Comparison of ENCODE assay signal across 9 cellular contexts in genomic region chr6:37083243-37084138, GRCh38.
DNase-seq lines count a peak whose midpoint lies in the region; ATAC-seq and TF ChIP-seq lines count a peak whose summit lies in the region.
"Had no signal": no experiment of that assay in that cellular context is flagged by ENCODE, and none has a peak within 500 bp of the region (broad histone marks: within the 10 kb centered on the region; RNA-seq: fewer than 3 reads in every experiment).

No MANE protein-coding gene starts in this region.

- H3K9me2 ChIP-seq in PC-3 (replicated peaks; ENCODE audit: low read length): no peaks in the 10 kb centered on the region

- H3K27me3 ChIP-seq in esophagus muscularis mucosa: no peaks in the 10 kb centered on the region
- H3K27me3 ChIP-seq in PC-3 (ENCODE audit: low read length): no peaks in the 10 kb centered on the region

- H3K4me3 ChIP-seq in esophagus muscularis mucosa (no peak overlapping the region), PC-3 (ENCODE audit: low read length) (no peak overlapping the region)
- H3K4me3 ChIP-seq: thoracic aorta had no signal

- H4K20me1 ChIP-seq in PC-3 (ENCODE audit: low read length): no peaks in the 10 kb centered on the region

- H3K36me3 ChIP-seq in esophagus muscularis mucosa: no peaks in the 10 kb centered on the region
- H3K36me3 ChIP-seq in PC-3 (ENCODE audit: low read depth, low read length): no peaks in the 10 kb centered on the region
- H3K36me3 ChIP-seq: thoracic aorta had no signal

- H3K27ac Mint-ChIP-seq in CD14-positive monocyte (peak overlapping the region; percentile 90 to 98 (median 97)), nephron (peak overlapping the region; percentile 72 to 84 (median 84))

- POLR2A ChIA-PET in PC-3 (lab: Charles Lee; ENCODE audit: unreplicated experiment): interaction anchor here (0.6 kb wide), 1 partner anchor 89 kb away, joined by 3 read pairs; no protein-coding TSS in a partner anchor

- intact Hi-C loops in CD14-positive monocyte (cut with micrococcal nuclease) (loop anchor here in 1 of 2 donors (5.0 kb wide), 1 partner anchor 44 kb away; no protein-coding TSS in a partner anchor), esophagus muscularis mucosa (cut with DNase I) (no loop called here), PC-3 (cut with micrococcal nuclease) (no loop called here)

- CTCF ChIA-PET in PC-3 (lab: Charles Lee): interaction anchor here (0.5 kb wide), 1 partner anchor 34 kb away, joined by 3 read pairs; no protein-coding TSS in a partner anchor

- peaks cover under 1 to 14% (median 6%) of the 10 kb centered on the region in 4 donors for H3K4me1 ChIP-seq in esophagus muscularis mucosa
- no peaks in the 10 kb centered on the region for H3K4me1 ChIP-seq in PC-3 (ENCODE audit: insufficient read depth, low read length)

- no peak overlapping the region for H3K9ac ChIP-seq in PC-3 (ENCODE audit: low read length)

- H3K9me3 ChIP-seq in esophagus muscularis mucosa (no peaks in the 10 kb centered on the region), PC-3 (ENCODE audit: low read length) (no peaks in the 10 kb centered on the region)
- H3K9me3 ChIP-seq: thoracic aorta had no signal

- TF ChIP-seq CTCF in CD14-positive monocyte (IDR thresholded peaks at IDR 0.05): no peak
- no peak for TF ChIP-seq CTCF in esophagus muscularis mucosa (IDR thresholded peaks at IDR 0.05)
- TF ChIP-seq CTCF in nephron (IDR thresholded peaks at IDR 0.05; ENCODE audit: unreplicated experiment in 3 of 3): no peak
- no peak for TF ChIP-seq CTCF in PC-3 (conservative IDR thresholded peaks at IDR 0.05; ENCODE audit: low read depth, low read length)

- H3K36me3 Mint-ChIP-seq in CD14-positive monocyte (peaks cover 0 to 2% of the 10 kb centered on the region in 2 donors), nephron (ENCODE audit: low read depth) (peaks cover 3% of the 10 kb centered on the region)

- peak overlapping the region; percentile 66 to 84 for H3K4me3 Mint-ChIP-seq in CD14-positive monocyte
- peak overlapping the region in 2 of 3 experiments; percentile 46 to 54 for H3K4me3 Mint-ChIP-seq in nephron

- no peaks in the 10 kb centered on the region for H3K79me2 ChIP-seq in PC-3 (ENCODE audit: low read length)

- H2AFZ ChIP-seq in PC-3 (ENCODE audit: low read length): no peak overlapping the region

- peaks cover 0 to 4% (median 0%) of the 10 kb centered on the region in 7 donors for H3K9me3 Mint-ChIP-seq in CD14-positive monocyte
- H3K9me3 Mint-ChIP-seq in nephron: no peaks in the 10 kb centered on the region

- TF ChIP-seq POLR2A in esophagus muscularis mucosa (IDR thresholded peaks at IDR 0.05; ENCODE audit: low read depth): no peak

- H3K4me2 ChIP-seq in PC-3 (ENCODE audit: low read length): no peak overlapping the region

- peak; percentile 68 for DNase-seq in CD14-positive monocyte (ENCODE audit: low spot score)
- DNase-seq in NCI-H226: peak; percentile 63
- no peak for DNase-seq in esophagus muscularis mucosa (ENCODE audit: extremely low spot score)
- DNase-seq in PC-3: no peak
- no peak for DNase-seq in T-helper 2 cell

- BruUV-seq in PC-3 (replicated peaks; lab: Mats Ljungman, UMichigan): no TSS peak

- 69% methylated on average over 14 of the region's 14 CpGs for WGBS in esophagus muscularis mucosa

- H3K4me1 Mint-ChIP-seq in CD14-positive monocyte (peaks cover 50% of the 10 kb centered on the region), nephron (peaks cover 55% of the 10 kb centered on the region)

- no peaks in the 10 kb centered on the region for H3F3A ChIP-seq in PC-3 (ENCODE audit: low read length, unreplicated experiment)

- ATAC-seq in HG03460 (IDR thresholded peaks at IDR 0.05; ENCODE audit: unreplicated experiment) (no peak), HG02885 (IDR thresholded peaks at IDR 0.05; ENCODE audit: poor library complexity, unreplicated experiment) (no peak), PC-3 (no peak)

- H3K27ac ChIP-seq in esophagus muscularis mucosa (replicated peaks in 1 of 4) (peak overlapping the region in 2 of 4 donors; percentile 27 to 39), PC-3 (ENCODE audit: low read length) (no peak overlapping the region)
- H3K27ac ChIP-seq: thoracic aorta had no signal

- peak; percentile 23 for TF ChIP-seq EP300 in esophagus muscularis mucosa (IDR thresholded peaks at IDR 0.05)

- peaks cover 0 to 3% (median 2%) of the 10 kb centered on the region in 3 donors for H3K27me3 Mint-ChIP-seq in CD14-positive monocyte (ENCODE audit: low read depth in 3 of 3)
- H3K27me3 Mint-ChIP-seq in nephron (ENCODE audit: low read depth): peaks cover 5% of the 10 kb centered on the region

Comparison
In these comparisons a context has a peak if more than half of its experiments do, and no peak if none do; other contexts are left out.
1. DNase-seq: peak in CD14-positive monocyte (single experiment) and NCI-H226 (single experiment); none in esophagus muscularis mucosa (single experiment), PC-3 (single experiment) and T-helper 2 cell (0 of 5).